Comparison of ENCODE assay signal across 9 cellular contexts in the genomic region with DNA sequence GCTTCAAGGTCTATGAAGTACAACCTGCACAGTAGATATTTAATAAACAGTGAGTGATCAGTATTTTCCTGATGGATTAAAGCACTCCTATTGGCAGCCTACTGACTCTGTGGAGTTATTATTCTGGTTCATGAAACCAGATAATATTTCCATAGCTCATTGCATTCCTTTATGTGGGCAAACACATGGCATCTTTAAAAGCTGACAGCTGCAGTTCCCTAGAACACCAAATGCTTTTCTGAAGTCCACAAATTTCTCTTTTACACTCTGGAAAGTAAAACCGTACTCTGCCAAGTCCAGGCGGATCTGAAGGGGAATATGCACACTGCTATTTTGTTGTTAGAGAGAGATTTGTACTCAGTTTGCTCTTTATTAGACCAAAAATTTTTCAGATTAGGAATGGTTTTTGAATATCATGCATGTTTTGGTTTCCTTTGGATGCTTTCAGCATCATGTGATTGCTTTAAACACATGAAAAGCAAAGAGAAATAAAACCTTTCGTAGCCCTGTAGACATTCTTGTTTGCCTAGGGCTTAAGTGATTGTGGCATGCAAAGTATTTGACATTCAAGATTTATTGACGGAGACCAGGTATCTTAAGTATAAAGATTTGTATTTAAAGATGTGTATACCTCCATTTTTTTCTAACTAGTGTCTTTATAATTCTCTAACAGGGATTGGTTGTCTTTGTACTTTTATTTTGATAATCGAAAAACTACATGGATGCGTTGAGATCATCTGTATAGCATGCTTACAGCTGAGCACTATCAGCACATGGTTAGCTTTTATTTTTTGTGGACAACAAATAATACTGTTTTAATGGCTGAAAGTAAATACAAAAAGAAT. TPM values are rescaled to one million over a fixed set of nuclear protein-coding genes. Genes with fewer than 3 reads are reported as not detected.
A peak's percentile ranks its signal among the peaks of the same experiment; 100 is the strongest.
DNase-seq lines count a peak whose midpoint lies in the region; ATAC-seq and TF ChIP-seq lines count a peak whose summit lies in the region.
"Had no signal": no experiment of that assay in that cellular context is flagged by ENCODE, and none has a peak within 500 bp of the region (broad histone marks: within the 10 kb centered on the region; RNA-seq: fewer than 3 reads in every experiment).

No MANE protein-coding gene starts in this region.

- peaks cover 7% of the 10 kb centered on the region for H3K36me3 Mint-ChIP-seq in chondrocyte (ENCODE audit: low read depth)

- no peaks in the 10 kb centered on the region for H3K27me3 Mint-ChIP-seq in chondrocyte (ENCODE audit: low read depth)

- no peak for ATAC-seq in psoas muscle

- DNase-seq in G401 (ENCODE audit: low spot score) (peak; percentile 75), NCI-H2171 treated with DMSO at 0.1 percent for 48 hours (lab: John Stamatoyannopoulos, UW) (peak; percentile 66), chondrocyte (ENCODE audit: low spot score) (no peak), psoas muscle (no peak), ascending aorta (ENCODE audit: low spot score in 2 of 2) (no peak), hepatic stellate cell (ENCODE audit: low spot score) (no peak), ecto neural progenitor cell (ENCODE audit: low spot score) (no peak), HuH-7.5 (ENCODE audit: low spot score) (no peak)
- DNase-seq: kidney had no signal

- in situ Hi-C loops in G401 (cut with HindIII; ENCODE audit: low sequenced_read_pairs) = no loop called here

- H3K36me3 ChIP-seq in psoas muscle (ENCODE audit: insufficient read depth in 1 of 2, low read depth in 1 of 2) (no peaks in the 10 kb centered on the region), ascending aorta (no peaks in the 10 kb centered on the region)

- no peak for TF ChIP-seq CTCF in chondrocyte (IDR thresholded peaks at IDR 0.05)
- no peak for TF ChIP-seq CTCF in psoas muscle (IDR thresholded peaks at IDR 0.05)
- no peak for TF ChIP-seq CTCF in ascending aorta (IDR thresholded peaks at IDR 0.05)

- intact Hi-C loops in psoas muscle (cut with DNase I) = no loop called here
- intact Hi-C loops in ascending aorta (cut with DNase I) = no loop called here

- peak overlapping the region; percentile 84 for H3K27ac ChIP-seq in psoas muscle
- H3K27ac ChIP-seq in ascending aorta = peak overlapping the region in 1 of 2 donors; percentile 4

- H3K9me3 ChIP-seq in psoas muscle = no peaks in the 10 kb centered on the region
- H3K9me3 ChIP-seq in ascending aorta = no peaks in the 10 kb centered on the region

- WGBS in psoas muscle, 3 donors = 8 to 21% (median 14%) methylated on average over 6 of the region's 6 CpGs

- no peaks in the 10 kb centered on the region for H3K9me3 Mint-ChIP-seq in chondrocyte (ENCODE audit: low read depth)

- no peak overlapping the region for H3K4me3 Mint-ChIP-seq in chondrocyte (ENCODE audit: unreplicated experiment)

- peak overlapping the region; percentile 50 for H3K27ac Mint-ChIP-seq in chondrocyte (ENCODE audit: unreplicated experiment)

- H3K4me1 ChIP-seq in psoas muscle (peaks cover 90% of the 10 kb centered on the region), ascending aorta (peaks cover 1 to 21% of the 10 kb centered on the region in 2 donors)

- H3K27me3 ChIP-seq in psoas muscle (ENCODE audit: insufficient read depth in 3 of 3, low read length in 2 of 3) (no peaks in the 10 kb centered on the region), ascending aorta (no peaks in the 10 kb centered on the region)

- H3K4me3 ChIP-seq in psoas muscle (peak overlapping the region; percentile 17), ascending aorta (no peak overlapping the region)

- H3K4me1 Mint-ChIP-seq in chondrocyte (ENCODE audit: low read depth) = peaks cover 49% of the 10 kb centered on the region

RNA-seq across cellular contexts. Expression of a gene that starts 19.5 kb away (rescaled TPM):
- 48.1 and 58.3 TPM in 2 replicates for total RNA-seq in G401 (2014; rRNA removed; shearing (Covaris generic))
- total RNA-seq in chondrocyte (47.1 to 60.0 TPM (median 51.8 TPM) in 3 replicates), psoas muscle (10 to 100 TPM; 68.7 to 98.9 (median 73.0) TPM), ascending aorta (176 TPM)
- polyA plus RNA-seq in psoas muscle = 10 to 100 TPM; 38.6 to 84.2 (median 43.2) TPM

Comparison
In these comparisons a context has a peak if more than half of its experiments do, and no peak if none do; other contexts are left out.
1. DNase-seq: peak in G401 (single experiment) and NCI-H2171 treated with DMSO at 0.1 percent for 48 hours (single experiment); none in chondrocyte (single experiment), psoas muscle (0 of 2), ascending aorta (0 of 2), hepatic stellate cell (single experiment), ecto neural progenitor cell (single experiment) and HuH-7.5 (single experiment).